ENCODE assay signal across 19 cellular contexts in genomic region chr1:101301446-101301845, GRCh38.
A peak's percentile ranks its signal among the peaks of the same experiment; 100 is the strongest.
DNase-seq lines count a peak whose midpoint lies in the region; ATAC-seq, FAIRE-seq and TF ChIP-seq lines count a peak whose summit lies in the region.
"Had no signal": no experiment of that assay in that cellular context is flagged by ENCODE, and none has a peak within 500 bp of the region (broad histone marks: within the 10 kb centered on the region; RNA-seq: fewer than 3 reads in every experiment).

No MANE protein-coding gene starts in this region.

- no peaks in the 10 kb centered on the region for H3K27me3 ChIP-seq in endothelial cell of umbilical vein (ENCODE audit: control insufficient read depth in 2 of 2, insufficient read depth in 2 of 2, low read length in 2 of 2)

- H3K79me2 ChIP-seq in endothelial cell of umbilical vein (ENCODE audit: control insufficient read depth, insufficient read depth, low read length), result no peaks in the 10 kb centered on the region

- TF ChIP-seq POLR2A in endothelial cell of umbilical vein (IDR thresholded peaks at IDR 0.05; ENCODE audit: low read depth, low read length), result no peak

- no peak overlapping the region for H2AFZ ChIP-seq in endothelial cell of umbilical vein (ENCODE audit: low read depth, low read length)

- H3K4me1 Mint-ChIP-seq in nephron progenitor cell, result peaks cover 69% of the 10 kb centered on the region

- H3K4me2 ChIP-seq in endothelial cell of umbilical vein (ENCODE audit: insufficient read depth, low read length), result peak overlapping the region; percentile 32

- peaks cover 64% of the 10 kb centered on the region for H3K4me1 ChIP-seq in endothelial cell of umbilical vein (ENCODE audit: control insufficient read depth, extremely low read depth, insufficient read depth, low read length)

- H3K9me1 ChIP-seq in endothelial cell of umbilical vein (replicated peaks; ENCODE audit: control insufficient read depth, extremely low read depth, insufficient read depth, low read length), result no peaks in the 10 kb centered on the region

- no peaks in the 10 kb centered on the region for H3K9me3 Mint-ChIP-seq in nephron progenitor cell
- H3K9me3 Mint-ChIP-seq: CD4-positive, alpha-beta T cell had no signal

- intact Hi-C loops in endothelial cell of umbilical vein (cut with micrococcal nuclease), result loop anchor here (10.0 kb wide), 1 partner anchor 707 kb away; no protein-coding TSS in a partner anchor

- H3K4me3 Mint-ChIP-seq in nephron progenitor cell, result peak overlapping the region; percentile 5
- H3K4me3 Mint-ChIP-seq: B cell; CD4-positive, alpha-beta T cell had no signal

- TF ChIP-seq CTCF in endothelial cell of umbilical vein (IDR thresholded peaks at IDR 0.05; ENCODE audit: extremely low read depth in 1 of 2, insufficient read depth in 1 of 2, low read depth in 1 of 2, low read length in 2 of 2), result no peak
- TF ChIP-seq CTCF in nephron progenitor cell (IDR thresholded peaks at IDR 0.05), result no peak

- no peaks in the 10 kb centered on the region for H3K36me3 Mint-ChIP-seq in nephron progenitor cell (ENCODE audit: low read depth)

- H3K36me3 ChIP-seq in endothelial cell of umbilical vein (ENCODE audit: control insufficient read depth in 2 of 2, extremely low read depth in 1 of 2, insufficient read depth in 2 of 2, low read length in 2 of 2), result no peaks in the 10 kb centered on the region

- H3K4me3 ChIP-seq in endothelial cell of umbilical vein (replicated peaks in 1 of 3; ENCODE audit: insufficient read depth in 1 of 3, low read depth in 1 of 3, low read length in 3 of 3), result no peak overlapping the region
- H3K4me3 ChIP-seq: GM12878 had no signal

- H3K9ac ChIP-seq in endothelial cell of umbilical vein (replicated peaks; ENCODE audit: extremely low read depth, insufficient read depth, low read length), result no peak overlapping the region

- peak overlapping the region; percentile 69 for H3K27ac ChIP-seq in endothelial cell of umbilical vein (ENCODE audit: insufficient read depth, low read depth, low read length)

- H4K20me1 ChIP-seq in endothelial cell of umbilical vein (replicated peaks; ENCODE audit: control insufficient read depth, extremely low read depth, insufficient read depth, low read length), result no peaks in the 10 kb centered on the region

- POLR2A ChIA-PET in endothelial cell of umbilical vein (lab: Charles Lee), result no interaction called here

- dilution Hi-C loops in endothelial cell of umbilical vein (cut with MboI; ENCODE audit: extremely low pct_ligation_motif_present, low sequenced_read_pairs), result loop anchor here (25.0 kb wide), 1 partner anchor 389 kb away; no protein-coding TSS in a partner anchor

- H3K27ac Mint-ChIP-seq in nephron progenitor cell, result peak overlapping the region; percentile 93
- H3K27ac Mint-ChIP-seq: B cell; CD4-positive, alpha-beta T cell had no signal

- no peak for FAIRE-seq in endothelial cell of umbilical vein (lab: Jason Lieb, UNC)
- FAIRE-seq: A204.1, GM12878, GM18507, H54, HepG2, HTR-8/SVneo had no signal

- H3K27me3 Mint-ChIP-seq in nephron progenitor cell (ENCODE audit: low read depth, poor library complexity), result peaks cover 8% of the 10 kb centered on the region
- H3K27me3 Mint-ChIP-seq: B cell; CD4-positive, alpha-beta T cell had no signal

- BruUV-seq in endothelial cell of umbilical vein (replicated peaks; lab: Mats Ljungman, UMichigan), result TSS peak; percentile 46

- peak; percentile 25 for DNase-seq in EH (ENCODE audit: low read depth)
- peak; percentile 12 for DNase-seq in NCI-H69 (lab: John Stamatoyannopoulos, UW)
- DNase-seq in endothelial cell of umbilical vein (ENCODE audit: low read depth, low spot score), result peak; percentile 55
- DNase-seq in nephron progenitor cell, result no peak
- no peak for DNase-seq in NCI-H510A treated with DMSO at 0.1 percent for 48 hours (lab: John Stamatoyannopoulos, UW)
- DNase-seq in iPS-NIHi7 (ENCODE audit: extremely low spot score), result no peak
- DNase-seq: C1 segment of cervical spinal cord; Calu3; CD4-positive, alpha-beta T cell; DMS 273 treated with DMSO at 0.1 percent for 48 hours had no signal

- CTCF ChIA-PET in endothelial cell of umbilical vein (lab: Charles Lee), result interaction anchor here (1.4 to 8.6 kb wide), 5 partner anchors 8 to 164 kb away, joined by 4 to 75 read pairs (median 12); no protein-coding TSS in a partner anchor

- H3K9me3 ChIP-seq in endothelial cell of umbilical vein (replicated peaks; ENCODE audit: control insufficient read depth, insufficient read depth, low read length), result no peaks in the 10 kb centered on the region

- ATAC-seq in GM18519 (IDR thresholded peaks at IDR 0.05; ENCODE audit: low FRiP score, unreplicated experiment), result no peak
- ATAC-seq: GM12878, HCT116, HepG2 had no signal

TF ChIP-seq in endothelial cell of umbilical vein, 7 proteins besides CTCF, POLR2A, EP300 and RAD21:
- TF ChIP-seq POLR2AphosphoS5 (IDR thresholded peaks at IDR 0.05; ENCODE audit: insufficient read depth, low read depth, low read length), result no peak
- TF ChIP-seq JUN (IDR thresholded peaks at IDR 0.05; ENCODE audit: borderline replicate concordance, insufficient read depth, insufficient read length, low read depth), result no peak
- no peak for TF ChIP-seq MAX (IDR thresholded peaks at IDR 0.05; ENCODE audit: insufficient read depth, insufficient read length)
- no peak for TF ChIP-seq GATA2 (IDR thresholded peaks at IDR 0.05; ENCODE audit: insufficient read depth, insufficient read length, low read depth, low read length)
- no peak for TF ChIP-seq MYC (IDR thresholded peaks at IDR 0.05; ENCODE audit: low read depth, low read length)
- no peak for TF ChIP-seq FOS (IDR thresholded peaks at IDR 0.05; ENCODE audit: borderline replicate concordance, insufficient read depth, low read length)
- no peak for TF ChIP-seq EZH2 (IDR thresholded peaks at IDR 0.05; ENCODE audit: borderline replicate concordance, low read depth, low read length, severe bottlenecking)
TF ChIP-seq in endothelial cell of umbilical vein: peak in this region for 0.

Comparison
In these comparisons a context has a peak if more than half of its experiments do, and no peak if none do; other contexts are left out.
1. DNase-seq: peak in EH (single experiment), NCI-H69 (single experiment) and endothelial cell of umbilical vein (single experiment); none in nephron progenitor cell (single experiment), NCI-H510A treated with DMSO at 0.1 percent for 48 hours (single experiment) and iPS-NIHi7 (single experiment).